1 cellular context compared by ENCODE assay signal in genomic region chr7:99453105-99453504, GRCh38.
TF ChIP-seq lines count a peak whose summit lies in the region.

No MANE protein-coding gene starts in this region.

TF ChIP-seq in HepG2, 621 proteins besides CTCF, POLR2A, EP300 and RAD21:
- TF ChIP-seq ZNF660 (CRISPR knock-in tag; IDR thresholded peaks at IDR 0.05; ENCODE audit: borderline replicate concordance, low read depth) (no peak), AGO2 (optimal IDR thresholded peaks at IDR 0.05; ENCODE audit: low read depth, low read length) (peak; percentile 55), RBFOX2 (IDR thresholded peaks at IDR 0.05; ENCODE audit: low read depth, low read length) (0 out of 2 replicates have a peak, but pooled peaks have one; percentile 31)
TF ChIP-seq in HepG2: peak in this region for 2.
